18 cellular contexts compared by ENCODE assay signal in genomic region chr6:103707596-103708325, GRCh38.
DNase-seq lines count a peak whose midpoint lies in the region; ATAC-seq, FAIRE-seq and TF ChIP-seq lines count a peak whose summit lies in the region.
"Had no signal": no experiment of that assay in that cellular context is flagged by ENCODE, and none has a peak within 500 bp of the region (broad histone marks: within the 10 kb centered on the region; RNA-seq: fewer than 3 reads in every experiment).

No MANE protein-coding gene starts in this region.

- intact Hi-C loops in HepG2 (cut with micrococcal nuclease; ENCODE audit: unreplicated experiment): no loop called here
- intact Hi-C loops in naive thymus-derived CD4-positive, alpha-beta T cell (cut with micrococcal nuclease): no loop called here

- H4K20me1 ChIP-seq in osteoblast (ENCODE audit: insufficient read depth, low read length): no peaks in the 10 kb centered on the region
- no peaks in the 10 kb centered on the region for H4K20me1 ChIP-seq in HepG2 (ENCODE audit: insufficient read depth, low read length)

- no peaks in the 10 kb centered on the region for H3K9me3 Mint-ChIP-seq in naive thymus-derived CD4-positive, alpha-beta T cell
- H3K9me3 Mint-ChIP-seq: CD4-positive, alpha-beta T cell; GM23338 had no signal

- H3K4me3 Mint-ChIP-seq in naive thymus-derived CD4-positive, alpha-beta T cell: no peak overlapping the region
- H3K4me3 Mint-ChIP-seq: B cell; CD4-positive, alpha-beta T cell; GM23338; IgD-negative memory B cell had no signal

- no peak overlapping the region for H3K4me3 ChIP-seq in bronchial epithelial cell (ENCODE audit: low read depth, low read length)
- no peak overlapping the region for H3K4me3 ChIP-seq in osteoblast (ENCODE audit: insufficient read depth, low read length)
- no peak overlapping the region for H3K4me3 ChIP-seq in HepG2 (replicated peaks in 1 of 3; ENCODE audit: insufficient read depth in 1 of 3, low read depth in 2 of 3, low read length in 3 of 3)
- H3K4me3 ChIP-seq in naive thymus-derived CD4-positive, alpha-beta T cell (ENCODE audit: low read length): no peak overlapping the region
- H3K4me3 ChIP-seq: GM23338 had no signal

- TF ChIP-seq CTCF in GM13977 (IDR thresholded peaks at IDR 0.05; ENCODE audit: extremely low read depth, insufficient read depth, missing control alignments) (no peak), bronchial epithelial cell (IDR thresholded peaks at IDR 0.05; ENCODE audit: insufficient read depth, low read length, severe bottlenecking) (no peak), osteoblast (IDR thresholded peaks at IDR 0.05; ENCODE audit: extremely low read depth, low read depth, low read length) (no peak), HepG2 (CRISPR knock-in tag; IDR thresholded peaks at IDR 0.05) (no peak)

- H2AFZ ChIP-seq in osteoblast (ENCODE audit: low read length): no peak overlapping the region
- H2AFZ ChIP-seq in HepG2 (ENCODE audit: low read length): no peak overlapping the region

- H3K4me1 Mint-ChIP-seq in naive thymus-derived CD4-positive, alpha-beta T cell: no peaks in the 10 kb centered on the region
- H3K4me1 Mint-ChIP-seq: B cell, IgD-negative memory B cell had no signal

- POLR2A ChIA-PET in HepG2 (lab: Yijun Ruan, JAX): no interaction called here
- POLR2A ChIA-PET in naive thymus-derived CD4-positive, alpha-beta T cell (lab: Charles Lee): no interaction called here

- 0% methylated on average over 3 of the region's 3 CpGs for WGBS in HepG2 (ENCODE audit: low lambda C conversion rate)

- in situ Hi-C loops in GM13977 (cut with MboI; ENCODE audit: low pct_unique_long_range_greater_than_20kb, low sequenced_read_pairs, unreplicated experiment): no loop called here
- in situ Hi-C loops in HepG2 (cut with HindIII; ENCODE audit: extremely low pct_ligation_motif_present, low pct_unique_long_range_greater_than_20kb): no loop called here

- H3K4me2 ChIP-seq in osteoblast (ENCODE audit: insufficient read depth, low read length) (no peak overlapping the region), HepG2 (ENCODE audit: low read depth, low read length) (no peak overlapping the region)
- H3K4me2 ChIP-seq: GM23338 had no signal

- H3K27ac ChIP-seq in osteoblast (ENCODE audit: low read depth, low read length) (no peak overlapping the region), HepG2 (ENCODE audit: extremely low read length, insufficient read depth, low read length) (no peak overlapping the region)
- no peak overlapping the region for H3K27ac ChIP-seq in naive thymus-derived CD4-positive, alpha-beta T cell (ENCODE audit: low read depth, low read length)

- no peak for FAIRE-seq in bronchial epithelial cell (lab: Jason Lieb, UNC)
- FAIRE-seq in HepG2 (lab: Jason Lieb, UNC): no peak
- FAIRE-seq: A204.1, GM12891 had no signal

- no peaks in the 10 kb centered on the region for H3K36me3 ChIP-seq in bronchial epithelial cell (ENCODE audit: control insufficient read depth, insufficient read depth, low read length)
- no peaks in the 10 kb centered on the region for H3K36me3 ChIP-seq in osteoblast (ENCODE audit: insufficient read depth, low read length)
- H3K36me3 ChIP-seq in HepG2 (replicated peaks in 1 of 2; ENCODE audit: control insufficient read depth in 1 of 2, insufficient read depth in 2 of 2, low read length in 2 of 2): no peaks in the 10 kb centered on the region
- H3K36me3 ChIP-seq in naive thymus-derived CD4-positive, alpha-beta T cell (ENCODE audit: control insufficient read depth in 2 of 3, insufficient read depth in 3 of 3, low read length in 3 of 3): no peaks in the 10 kb centered on the region

- no peak overlapping the region for H3K9ac ChIP-seq in HepG2 (ENCODE audit: insufficient read depth, low read depth, low read length)

- no peak for TF ChIP-seq EP300 in HepG2 (IDR thresholded peaks at IDR 0.05; ENCODE audit: low read depth in 2 of 2, low read length in 2 of 2)
- TF ChIP-seq EP300 in HepG2 (CRISPR knock-in tag; IDR thresholded peaks at IDR 0.05; ENCODE audit: borderline replicate concordance): no peak

- ATAC-seq in HepG2 (no peak), HG02623 (IDR thresholded peaks at IDR 0.05; ENCODE audit: unreplicated experiment) (no peak)
- no peak for ATAC-seq in naive thymus-derived CD4-positive, alpha-beta T cell
- ATAC-seq: GM23338 had no signal

- H3K27me3 ChIP-seq in bronchial epithelial cell (ENCODE audit: control insufficient read depth, insufficient read depth, low read length) (no peaks in the 10 kb centered on the region), osteoblast (ENCODE audit: insufficient read depth, low read length) (no peaks in the 10 kb centered on the region), HepG2 (ENCODE audit: control insufficient read depth in 1 of 2, insufficient read depth in 2 of 2, low read length in 2 of 2) (no peaks in the 10 kb centered on the region)
- H3K27me3 ChIP-seq in naive thymus-derived CD4-positive, alpha-beta T cell (ENCODE audit: control insufficient read depth in 2 of 2, insufficient read depth in 2 of 2, low read length in 2 of 2): no peaks in the 10 kb centered on the region

- H3K27ac Mint-ChIP-seq in naive thymus-derived CD4-positive, alpha-beta T cell: no peak overlapping the region
- H3K27ac Mint-ChIP-seq: B cell; CD4-positive, alpha-beta T cell; GM23338; IgD-negative memory B cell had no signal

- DNase-seq in GM13977 (ENCODE audit: low spot score) (peak; percentile 7), HT1080 (ENCODE audit: low read depth) (peak; percentile 24), bronchial epithelial cell (ENCODE audit: low read depth) (peak; percentile 5), osteoblast (ENCODE audit: insufficient read length, low spot score, missing footprints) (peak; percentile 64), HepG2 (ENCODE audit: low spot score) (no peak)
- no peak for DNase-seq in naive thymus-derived CD4-positive, alpha-beta T cell
- DNase-seq: C1 segment of cervical spinal cord; Calu3; CD4-positive, alpha-beta T cell; DMS 273 treated with DMSO at 0.1 percent for 48 hours; H7; KG1 had no signal

- H3K4me1 ChIP-seq in osteoblast (ENCODE audit: insufficient read depth, low read length) (no peaks in the 10 kb centered on the region), HepG2 (ENCODE audit: insufficient read depth, low read length) (no peaks in the 10 kb centered on the region)
- H3K4me1 ChIP-seq in naive thymus-derived CD4-positive, alpha-beta T cell (ENCODE audit: control insufficient read depth in 2 of 2, insufficient read depth in 2 of 2, low read length in 2 of 2): no peaks in the 10 kb centered on the region

- no peaks in the 10 kb centered on the region for H3K79me2 ChIP-seq in osteoblast (ENCODE audit: insufficient read depth, low read length)
- H3K79me2 ChIP-seq in HepG2 (ENCODE audit: insufficient read depth, low read length): no peaks in the 10 kb centered on the region

- TF ChIP-seq POLR2A in HepG2 (IDR thresholded peaks at IDR 0.05; ENCODE audit: insufficient read depth in 1 of 2, low read depth in 2 of 2, low read length in 2 of 2): no peak

- BruUV-seq in HepG2 (replicated peaks; lab: Mats Ljungman, UMichigan): no TSS peak

- no peak for TF ChIP-seq RAD21 in HepG2 (CRISPR knock-in tag; IDR thresholded peaks at IDR 0.05)

- no peaks in the 10 kb centered on the region for H3K27me3 Mint-ChIP-seq in naive thymus-derived CD4-positive, alpha-beta T cell
- H3K27me3 Mint-ChIP-seq: B cell; CD4-positive, alpha-beta T cell; IgD-negative memory B cell had no signal

- no peaks in the 10 kb centered on the region for H3K36me3 Mint-ChIP-seq in naive thymus-derived CD4-positive, alpha-beta T cell
- H3K36me3 Mint-ChIP-seq: IgD-negative memory B cell had no signal

- CTCF ChIA-PET in HepG2 (lab: Yijun Ruan, JAX; ENCODE audit: low intra/inter-chr PET ratio, low total read pairs): no interaction called here
- CTCF ChIA-PET in naive thymus-derived CD4-positive, alpha-beta T cell (lab: Charles Lee): no interaction called here

- H3K9me3 ChIP-seq in osteoblast (ENCODE audit: low read depth, low read length): no peaks in the 10 kb centered on the region
- H3K9me3 ChIP-seq in HepG2 (ENCODE audit: low read length): no peaks in the 10 kb centered on the region
- no peaks in the 10 kb centered on the region for H3K9me3 ChIP-seq in naive thymus-derived CD4-positive, alpha-beta T cell (ENCODE audit: control insufficient read depth in 2 of 3, low read length in 3 of 3)

TF ChIP-seq in HepG2, 621 proteins besides CTCF, POLR2A, EP300 and RAD21 (continues in another document):
- TF ChIP-seq ZBTB34 (CRISPR knock-in tag; IDR thresholded peaks at IDR 0.05) (no peak), ZNF510 (CRISPR knock-in tag; IDR thresholded peaks at IDR 0.05; ENCODE audit: low read depth) (no peak), TP53 (CRISPR knock-in tag; conservative IDR thresholded peaks at IDR 0.05) (no peak), TAF15 (IDR thresholded peaks at IDR 0.05; ENCODE audit: low read depth, low read length, poor library complexity, severe bottlenecking) (no peak), ZNF678 (CRISPR knock-in tag; IDR thresholded peaks at IDR 0.05) (no peak), DZIP1 (CRISPR knock-in tag; IDR thresholded peaks at IDR 0.05) (no peak)

Comparison
In these comparisons a context has a peak if more than half of its experiments do, and no peak if none do; other contexts are left out.
1. DNase-seq: peak in GM13977 (single experiment), HT1080 (single experiment), bronchial epithelial cell (single experiment) and osteoblast (single experiment); none in HepG2 (single experiment) and naive thymus-derived CD4-positive, alpha-beta T cell (0 of 9).